Comparison of ENCODE assay signal across 23 cellular contexts in genomic region chr10:58348571-58349033, GRCh38. TPM values are rescaled to one million over a fixed set of nuclear protein-coding genes. Genes with fewer than 3 reads are reported as not detected.
A peak's percentile ranks its signal among the peaks of the same experiment; 100 is the strongest.
DNase-seq lines count a peak whose midpoint lies in the region; TF ChIP-seq lines count a peak whose summit lies in the region.
"Had no signal": no experiment of that assay in that cellular context is flagged by ENCODE, and none has a peak within 500 bp of the region (broad histone marks: within the 10 kb centered on the region; RNA-seq: fewer than 3 reads in every experiment).

No MANE protein-coding gene starts in this region.

- peaks cover 97% of the 10 kb centered on the region for H3K79me2 ChIP-seq in PC-9 (ENCODE audit: low read depth)

- H3K4me2 ChIP-seq in PC-9, result no peak overlapping the region

- H4K20me1 ChIP-seq in PC-9 (ENCODE audit: insufficient read depth), result peaks cover 33% of the 10 kb centered on the region

- CTCF ChIA-PET in PC-9 (lab: Charles Lee), result no interaction called here

- peaks cover 23% of the 10 kb centered on the region for H3K36me3 Mint-ChIP-seq in type B pancreatic cell
- H3K36me3 Mint-ChIP-seq in activated T-cell treated with anti-CD3 and anti-CD28 coated beads, Interleukin-2, amount 50 U/mL, for 24 hours (ENCODE audit: low read depth), result peaks cover 37% of the 10 kb centered on the region
- H3K36me3 Mint-ChIP-seq: natural killer cell treated with Interleukin-12 subunit alpha and Interleukin-12 subunit beta and Interleukin-15 and Interleukin-18, amount 100 ng/mL, for 72 hours had no signal

- 0 out of 2 replicates have a peak, but pooled peaks cover 6% of the 10 kb centered on the region for H3K36me3 ChIP-seq in PC-9 (ENCODE audit: low read depth)
- no peaks in the 10 kb centered on the region for H3K36me3 ChIP-seq in tibial artery
- H3K36me3 ChIP-seq: cardiac muscle cell, thoracic aorta had no signal

- H3K9me3 ChIP-seq in PC-9 (ENCODE audit: insufficient read depth, low read depth), result no peaks in the 10 kb centered on the region
- H3K9me3 ChIP-seq in tibial artery, result no peaks in the 10 kb centered on the region
- H3K9me3 ChIP-seq: thoracic aorta had no signal

- no peak overlapping the region for H3K4me3 Mint-ChIP-seq in type B pancreatic cell
- no peak overlapping the region for H3K4me3 Mint-ChIP-seq in activated T-cell treated with anti-CD3 and anti-CD28 coated beads, Interleukin-2, amount 50 U/mL, for 24 hours
- H3K4me3 Mint-ChIP-seq: activated CD4-positive, alpha-beta memory T cell treated with anti-CD3 and anti-CD28 coated beads, Interleukin-2, amount 10 ng/mL, durations not matched to agents 7 days and 5 days; CD4-positive, CD25-positive, alpha-beta regulatory T cell; natural killer cell treated with Interleukin-12 subunit alpha and Interleukin-12 subunit beta and Interleukin-15 and Interleukin-18, amount 100 ng/mL, for 72 hours; stimulated activated memory B cell treated with anti-CD40 and anti-IgM and Interleukin-4, amounts not matched to agents 10 μg/mL and 1 μg/mL and 100 μg/mL, for 72 hours had no signal

- no peaks in the 10 kb centered on the region for H3K27me3 ChIP-seq in PC-9 (ENCODE audit: insufficient read depth, low read depth)
- H3K27me3 ChIP-seq in tibial artery, result no peaks in the 10 kb centered on the region
- H3K27me3 ChIP-seq: cardiac muscle cell had no signal

- no peaks in the 10 kb centered on the region for H3K9me2 ChIP-seq in PC-9 (ENCODE audit: insufficient read depth)

- POLR2A ChIA-PET in PC-9 (lab: Charles Lee; ENCODE audit: unreplicated experiment), result no interaction called here

- H3K4me1 ChIP-seq in PC-9 (replicated peaks; ENCODE audit: insufficient read depth) (peaks cover 27% of the 10 kb centered on the region), tibial artery (peaks cover 0 to 36% (median 1%) of the 10 kb centered on the region in 4 donors)

- BruUV-seq in PC-9 (replicated peaks; lab: Mats Ljungman, UMichigan), result no TSS peak

- H3K27ac ChIP-seq in PC-9, result peak overlapping the region; percentile 26; the same call in 1 of the 2 replicates
- no peak overlapping the region for H3K27ac ChIP-seq in tibial artery
- H3K27ac ChIP-seq: cardiac muscle cell, epithelial cell of prostate, thoracic aorta had no signal

- no peak overlapping the region for H2AFZ ChIP-seq in PC-9

- H3K27ac Mint-ChIP-seq in type B pancreatic cell, result no peak overlapping the region
- H3K27ac Mint-ChIP-seq in activated T-cell treated with anti-CD3 and anti-CD28 coated beads, Interleukin-2, amount 50 U/mL, for 24 hours, result no peak overlapping the region
- H3K27ac Mint-ChIP-seq: activated CD4-positive, alpha-beta memory T cell treated with anti-CD3 and anti-CD28 coated beads, Interleukin-2, amount 10 ng/mL, durations not matched to agents 7 days and 5 days; natural killer cell treated with Interleukin-12 subunit alpha and Interleukin-12 subunit beta and Interleukin-15 and Interleukin-18, amount 100 ng/mL, for 72 hours; stimulated activated memory B cell treated with anti-CD40 and anti-IgM and Interleukin-4, amounts not matched to agents 10 μg/mL and 1 μg/mL and 100 μg/mL, for 72 hours had no signal

- H3K4me1 Mint-ChIP-seq in type B pancreatic cell (ENCODE audit: unreplicated experiment), result peaks cover 25% of the 10 kb centered on the region
- peaks cover 42% of the 10 kb centered on the region for H3K4me1 Mint-ChIP-seq in activated T-cell treated with anti-CD3 and anti-CD28 coated beads, Interleukin-2, amount 50 U/mL, for 24 hours (ENCODE audit: low read depth)
- H3K4me1 Mint-ChIP-seq: activated CD4-positive, alpha-beta memory T cell treated with anti-CD3 and anti-CD28 coated beads, Interleukin-2, amount 10 ng/mL, durations not matched to agents 7 days and 5 days had no signal

- no peak for TF ChIP-seq CTCF in PC-9 (conservative IDR thresholded peaks at IDR 0.05)
- peak; percentile 19 for TF ChIP-seq CTCF in type B pancreatic cell (conservative IDR thresholded peaks at IDR 0.05)
- no peak for TF ChIP-seq CTCF in tibial artery (IDR thresholded peaks at IDR 0.05)

- DNase-seq in NCI-H82 (lab: John Stamatoyannopoulos, UW), result peak; percentile 18
- no peak for DNase-seq in NCI-H82 treated with DMSO at 0.1 percent for 48 hours (lab: John Stamatoyannopoulos, UW; ENCODE audit: unreplicated experiment)
- DNase-seq in PC-9, result no peak
- peak; percentile 56 for DNase-seq in foreskin melanocyte
- DNase-seq in type B pancreatic cell (ENCODE audit: extremely low spot score, unreplicated experiment), result no peak
- DNase-seq in activated T-cell treated with anti-CD3 and anti-CD28 coated beads, Interleukin-2, amount 50 U/mL, for 24 hours, result no peak
- DNase-seq in NCI-H446 (lab: John Stamatoyannopoulos, UW), result no peak
- DNase-seq in tibial artery, result no peak
- DNase-seq: ACHN; activated CD4-positive, alpha-beta memory T cell treated with anti-CD3 and anti-CD28 coated beads, Interleukin-2, amount 10 ng/mL, durations not matched to agents 7 days and 5 days; activated naive CD4-positive, alpha-beta T cell; amniotic stem cell; CD4-positive, CD25-positive, alpha-beta regulatory T cell; foreskin fibroblast; mesenchymal stem cell; NCI-H1048; NCI-H2081; NCI-H526 treated with DMSO at 0.1 percent for 48 hours had no signal

- H3K9me3 Mint-ChIP-seq in type B pancreatic cell, result no peaks in the 10 kb centered on the region
- no peaks in the 10 kb centered on the region for H3K9me3 Mint-ChIP-seq in activated T-cell treated with anti-CD3 and anti-CD28 coated beads, Interleukin-2, amount 50 U/mL, for 24 hours
- H3K9me3 Mint-ChIP-seq: activated CD4-positive, alpha-beta memory T cell treated with anti-CD3 and anti-CD28 coated beads, Interleukin-2, amount 10 ng/mL, durations not matched to agents 7 days and 5 days; natural killer cell treated with Interleukin-12 subunit alpha and Interleukin-12 subunit beta and Interleukin-15 and Interleukin-18, amount 100 ng/mL, for 72 hours; stimulated activated memory B cell treated with anti-CD40 and anti-IgM and Interleukin-4, amounts not matched to agents 10 μg/mL and 1 μg/mL and 100 μg/mL, for 72 hours had no signal

- intact Hi-C loops in PC-9 (cut with micrococcal nuclease; ENCODE audit: unreplicated experiment) (no loop called here), tibial artery (cut with DNase I; ENCODE audit: low total_unique reads) (no loop called here)

- H3F3A ChIP-seq in PC-9 (ENCODE audit: insufficient read depth, low read depth), result no peaks in the 10 kb centered on the region

- no peak overlapping the region for H3K4me3 ChIP-seq in PC-9
- no peak overlapping the region for H3K4me3 ChIP-seq in tibial artery
- H3K4me3 ChIP-seq: cardiac muscle cell, thoracic aorta had no signal

- no peaks in the 10 kb centered on the region for H3K27me3 Mint-ChIP-seq in type B pancreatic cell
- no peaks in the 10 kb centered on the region for H3K27me3 Mint-ChIP-seq in activated T-cell treated with anti-CD3 and anti-CD28 coated beads, Interleukin-2, amount 50 U/mL, for 24 hours
- H3K27me3 Mint-ChIP-seq: activated CD4-positive, alpha-beta memory T cell treated with anti-CD3 and anti-CD28 coated beads, Interleukin-2, amount 10 ng/mL, durations not matched to agents 7 days and 5 days; CD4-positive, CD25-positive, alpha-beta regulatory T cell; natural killer cell treated with Interleukin-12 subunit alpha and Interleukin-12 subunit beta and Interleukin-15 and Interleukin-18, amount 100 ng/mL, for 72 hours; stimulated activated memory B cell treated with anti-CD40 and anti-IgM and Interleukin-4, amounts not matched to agents 10 μg/mL and 1 μg/mL and 100 μg/mL, for 72 hours had no signal

RNA-seq across cellular contexts. Expression of gene UBE2D1, which starts 13.8 kb away (rescaled TPM):
- total RNA-seq in PC-9 (2021), result 16.9 and 24.0 TPM in 2 replicates
- 34.2 and 40.5 TPM in 2 replicates for total RNA-seq in type B pancreatic cell (ENCODE audit: low replicate concordance)

RNA-seq across cellular contexts. Expression of gene TFAM, which starts 36.6 kb away (rescaled TPM):
- total RNA-seq in PC-9 (2021), result 80.6 and 87.1 TPM in 2 replicates
- total RNA-seq in type B pancreatic cell (ENCODE audit: low replicate concordance), result 64.8 and 67.7 TPM in 2 replicates

Comparison
In these comparisons a context has a peak if more than half of its experiments do, and no peak if none do; other contexts are left out.
1. DNase-seq: peak in NCI-H82 (single experiment) and foreskin melanocyte (single experiment); none in NCI-H82 treated with DMSO at 0.1 percent for 48 hours (single experiment), PC-9 (0 of 2), type B pancreatic cell (single experiment), activated T-cell treated with anti-CD3 and anti-CD28 coated beads, Interleukin-2, amount 50 U/mL, for 24 hours (single experiment), NCI-H446 (0 of 2) and tibial artery (0 of 2).